8 cellular contexts compared by ENCODE assay signal in genomic region chr12:31096251-31097065, GRCh38. TPM values are rescaled to one million over a fixed set of nuclear protein-coding genes. Genes with fewer than 3 reads are reported as not detected.
DNase-seq lines count a peak whose midpoint lies in the region; ATAC-seq and TF ChIP-seq lines count a peak whose summit lies in the region.
"Not testable (repeated sequence)": the region's sequence is repeated elsewhere in the genome, so short reads cannot be mapped to it uniquely, and the experiment has no call there.

No MANE protein-coding gene starts in this region.

- peaks cover 11% of the 10 kb centered on the region for H3K36me3 ChIP-seq in H7 (replicated peaks; ENCODE audit: control insufficient read depth, insufficient read depth, low read length)
- H3K36me3 ChIP-seq in MM.1S (replicated peaks; ENCODE audit: insufficient read depth, low read length); right atrium auricular region; osteoblast (ENCODE audit: insufficient read depth, low read length); aorta (ENCODE audit: control insufficient read depth in 1 of 2, insufficient read depth in 2 of 2, low read length in 1 of 2): not testable (repeated sequence)
- H3K36me3 ChIP-seq in spleen: peaks cover 0 to 87% (median 13%) of the 10 kb centered on the region in 6 donors

- WGBS in spleen, 5 donors: 89 to 97% (median 95%) methylated on average over 12 to 19 of the region's 19 CpGs
- 87 to 95% methylated on average over 18 to 19 of the region's 19 CpGs for WGBS in aorta, 2 donors

- H3K9ac ChIP-seq in MM.1S (ENCODE audit: low read length): peak overlapping the region; percentile 59

- not testable (repeated sequence) for H4K20me1 ChIP-seq in MM.1S (ENCODE audit: insufficient read depth, low read length); osteoblast (ENCODE audit: insufficient read depth, low read length)

- H3F3A ChIP-seq in MM.1S (ENCODE audit: insufficient read depth, low read length): peaks cover 16% of the 10 kb centered on the region; the same call in 1 of the 2 replicates

- peak; percentile 6 for ATAC-seq in aorta (ENCODE audit: low FRiP score)

- H2AFZ ChIP-seq in MM.1S (ENCODE audit: low read length); osteoblast (ENCODE audit: low read length): not testable (repeated sequence)

- peak; percentile 6 for DNase-seq in H7
- peak; percentile 66 for DNase-seq in MM.1S
- peak; percentile 73 for DNase-seq in RPMI8226
- DNase-seq in activated T-cell treated with anti-CD3 and anti-CD28 coated beads, Interleukin-2, amount 50 U/mL, for 48 hours: peak; percentile 9 to 12
- peak; percentile 43 for DNase-seq in right atrium auricular region (ENCODE audit: low spot score)
- DNase-seq in osteoblast (ENCODE audit: insufficient read length, low spot score, missing footprints): peak; percentile 9
- peak; percentile 64 for DNase-seq in spleen
- DNase-seq in aorta: not testable (repeated sequence)

- intact Hi-C loops in spleen (cut with DNase I; ENCODE audit: low total_unique reads); aorta (cut with DNase I): not testable (repeated sequence)

- H3K79me2 ChIP-seq in MM.1S (ENCODE audit: low read length): peaks cover 15% of the 10 kb centered on the region
- not testable (repeated sequence) for H3K79me2 ChIP-seq in osteoblast (ENCODE audit: insufficient read depth, low read length)

- not testable (repeated sequence) for H3K4me3 ChIP-seq in H7 (ENCODE audit: insufficient read depth, low read depth, low read length); right atrium auricular region; osteoblast (ENCODE audit: insufficient read depth, low read length); spleen; aorta (ENCODE audit: low read length in 2 of 2)
- H3K4me3 ChIP-seq in MM.1S (ENCODE audit: low read length): peak overlapping the region; percentile 34

- H3K27me3 ChIP-seq in H7 (ENCODE audit: control insufficient read depth, insufficient read depth, low read length); MM.1S (replicated peaks; ENCODE audit: insufficient read depth, low read length); right atrium auricular region; osteoblast (ENCODE audit: insufficient read depth, low read length); spleen (replicated peaks in 1 of 7); aorta (ENCODE audit: control insufficient read depth in 1 of 2, insufficient read depth in 2 of 2, low read length in 1 of 2): not testable (repeated sequence)

- peak overlapping the region; percentile 65; the same call in 1 of the 2 replicates for H3K4me2 ChIP-seq in MM.1S (ENCODE audit: low read depth, low read length)
- not testable (repeated sequence) for H3K4me2 ChIP-seq in osteoblast (ENCODE audit: insufficient read depth, low read length)

- peaks cover 30% of the 10 kb centered on the region for H3K4me1 ChIP-seq in MM.1S (ENCODE audit: low read length)
- not testable (repeated sequence) for H3K4me1 ChIP-seq in right atrium auricular region; osteoblast (ENCODE audit: insufficient read depth, low read length); spleen; aorta (ENCODE audit: control insufficient read depth in 1 of 2, insufficient read depth in 2 of 2, low read length in 2 of 2)

- H3K9me3 ChIP-seq in MM.1S (replicated peaks; ENCODE audit: insufficient read depth, low read length); right atrium auricular region; osteoblast (ENCODE audit: low read depth, low read length); spleen; aorta (ENCODE audit: control insufficient read depth, low read length): not testable (repeated sequence)

- peak overlapping the region; percentile 91 for H3K27ac ChIP-seq in MM.1S (ENCODE audit: low read length)
- not testable (repeated sequence) for H3K27ac ChIP-seq in right atrium auricular region; osteoblast (ENCODE audit: low read depth, low read length); spleen; aorta (ENCODE audit: low read depth in 1 of 2, low read length in 2 of 2)

- TF ChIP-seq POLR2A in spleen (IDR thresholded peaks at IDR 0.05): not testable (repeated sequence)

- not testable (repeated sequence) for H3K9me2 ChIP-seq in MM.1S (replicated peaks; ENCODE audit: insufficient read depth, low read length)

- TF ChIP-seq CTCF in MM.1S (IDR thresholded peaks at IDR 0.05; ENCODE audit: low read length); right atrium auricular region (IDR thresholded peaks at IDR 0.05); osteoblast (IDR thresholded peaks at IDR 0.05; ENCODE audit: extremely low read depth, low read depth, low read length); spleen (IDR thresholded peaks at IDR 0.05 in 8 of 11, conservative IDR thresholded peaks at IDR 0.05 in 3 of 11): not testable (repeated sequence)

RNA-seq across cellular contexts. Expression of gene DDX11, which starts 22.8 kb away (rescaled TPM):
- total RNA-seq in H7 (2014; rRNA removed; shearing (Covaris generic)): 81.4 and 95.9 TPM in 2 replicates
- total RNA-seq in right atrium auricular region: 1 to 10 TPM; 1.1 to 5.3 TPM
- 15.9 and 28.9 TPM in 2 replicates for total RNA-seq in osteoblast
- 10 to 100 TPM; 15.9 to 66.7 (median 45.3) TPM for total RNA-seq in spleen
- 10 to 100 TPM; 13.3 to 31.0 (median 15.2) TPM for polyA plus RNA-seq in spleen
- 10 to 100 TPM; 15.9 to 26.6 TPM for total RNA-seq in aorta
- polyA plus RNA-seq in aorta: 10 to 100 TPM in 1 of 2 donors, 1 to 10 TPM in 1; 3.3 to 11.0 TPM
